1 cellular context compared by ENCODE assay signal in the genomic region with DNA sequence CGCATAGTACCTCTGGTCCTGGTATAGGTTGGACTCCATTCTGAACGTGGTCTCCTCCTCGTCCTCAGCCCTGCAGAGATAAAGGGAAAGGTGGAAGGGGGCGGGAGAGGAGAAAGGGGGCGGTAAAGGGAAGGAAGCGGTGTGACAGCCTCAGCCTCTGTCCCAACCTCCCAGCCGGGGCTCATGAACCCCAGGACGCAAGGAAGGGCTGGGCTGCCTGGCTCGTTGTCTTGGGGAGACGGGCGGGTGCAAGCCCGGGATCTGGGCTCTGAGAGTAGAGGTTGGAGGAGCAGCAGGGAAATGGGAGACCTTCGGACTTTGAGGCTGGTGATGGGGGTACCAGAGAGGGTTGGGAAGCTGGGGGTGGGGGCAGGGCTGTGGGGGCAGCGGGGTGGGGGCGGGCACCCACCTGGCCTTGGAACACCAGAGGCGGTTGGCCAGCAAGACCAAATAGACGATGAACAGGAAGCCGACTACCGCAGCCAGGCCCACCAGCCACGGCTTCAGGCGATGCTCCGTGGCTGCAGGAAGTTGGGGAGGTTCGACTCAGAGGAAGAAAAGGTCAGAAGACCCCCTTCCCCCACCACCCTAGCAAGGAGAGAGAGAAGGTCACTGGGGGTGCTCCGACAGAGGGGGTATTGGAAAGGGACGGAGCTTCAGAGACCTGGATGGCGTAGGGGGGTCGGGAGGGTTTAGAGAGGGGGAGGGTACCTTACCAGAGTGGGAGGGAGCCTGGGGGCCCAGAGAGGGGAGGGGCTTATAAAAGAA.
TF ChIP-seq lines count a peak whose summit lies in the region.

No MANE protein-coding gene starts in this region.

TF ChIP-seq in GM23338, 12 proteins besides CTCF, POLR2A, EP300 and RAD21 (continued from another document):
- TF ChIP-seq NANOG (IDR thresholded peaks at IDR 0.05; ENCODE audit: borderline replicate concordance) (no peak), ZNF114 (CRISPR knock-in tag; IDR thresholded peaks at IDR 0.05) (no peak), CREB1 (CRISPR knock-in tag; IDR thresholded peaks at IDR 0.05; ENCODE audit: low read depth) (no peak)
